Comparison of ENCODE assay signal across 11 cellular contexts in genomic region chr16:88506723-88507122, GRCh38. TPM values are rescaled to one million over a fixed set of nuclear protein-coding genes. Genes with fewer than 3 reads are reported as not detected.
DNase-seq lines count a peak whose midpoint lies in the region; ATAC-seq lines count a peak whose summit lies in the region.
"Had no signal": no experiment of that assay in that cellular context is flagged by ENCODE, and none has a peak within 500 bp of the region (broad histone marks: within the 10 kb centered on the region; RNA-seq: fewer than 3 reads in every experiment).

No MANE protein-coding gene starts in this region.

- H3K27me3 ChIP-seq in neuronal stem cell (ENCODE audit: control insufficient read depth in 3 of 3, insufficient read depth in 3 of 3, low read depth in 1 of 3, low read length in 3 of 3) (no peaks in the 10 kb centered on the region), SJCRH30 (no peaks in the 10 kb centered on the region)
- H3K27me3 ChIP-seq: BLaER1 treated with 17β-estradiol and CSF1 and Interleukin-3, amounts not matched to agents 10 nM and 100 nM had no signal

- H3K9me3 Mint-ChIP-seq in central memory CD8-positive, alpha-beta T cell = no peaks in the 10 kb centered on the region

- no peaks in the 10 kb centered on the region for H3K79me1 ChIP-seq in neuronal stem cell (ENCODE audit: low read depth, low read length)

- no peak overlapping the region for H2BK120ac ChIP-seq in neuronal stem cell (ENCODE audit: low read depth, low read length)

- H3K4me2 ChIP-seq in neuronal stem cell (ENCODE audit: insufficient read depth, low read length, poor library complexity, severe bottlenecking) = no peak overlapping the region

- H4K8ac ChIP-seq in neuronal stem cell (ENCODE audit: low read depth, low read length) = no peak overlapping the region

- no peaks in the 10 kb centered on the region for H3K36me3 Mint-ChIP-seq in T-helper 17 cell (ENCODE audit: low read depth)
- peaks cover 17% of the 10 kb centered on the region for H3K36me3 Mint-ChIP-seq in central memory CD8-positive, alpha-beta T cell (ENCODE audit: insufficient read depth)

- ATAC-seq in T-helper 17 cell (no peak), HG03432 (IDR thresholded peaks at IDR 0.05; ENCODE audit: unreplicated experiment) (no peak), GM21390 (IDR thresholded peaks at IDR 0.05; ENCODE audit: unreplicated experiment) (no peak)
- no peak for ATAC-seq in central memory CD8-positive, alpha-beta T cell (replicated peaks; ENCODE audit: extremely low read depth, poor library complexity, severe bottlenecking)

- no CpG with 5 or more reads among the region's 21 CpGs for WGBS in neuronal stem cell (ENCODE audit: extremely low coverage in 2 of 2, insufficient read length in 2 of 2, insufficient replicate concordance in 1 of 2), 2 donors

- H2AK5ac ChIP-seq in neuronal stem cell (ENCODE audit: low read depth, low read length) = peak overlapping the region; percentile 81

- H3K27ac Mint-ChIP-seq in T-helper 17 cell = peak overlapping the region; percentile 41
- peak overlapping the region; percentile 32 for H3K27ac Mint-ChIP-seq in central memory CD8-positive, alpha-beta T cell (ENCODE audit: low read depth)
- H3K27ac Mint-ChIP-seq: B cell had no signal

- H2BK5ac ChIP-seq in neuronal stem cell (ENCODE audit: low read length) = peak overlapping the region; percentile 39

- H3K4me1 Mint-ChIP-seq in T-helper 17 cell = peaks cover 10% of the 10 kb centered on the region
- peaks cover 1% of the 10 kb centered on the region for H3K4me1 Mint-ChIP-seq in central memory CD8-positive, alpha-beta T cell
- H3K4me1 Mint-ChIP-seq: B cell had no signal

- H3K9me3 ChIP-seq in T-helper 17 cell (ENCODE audit: control insufficient read depth, low read length, poor library complexity, severe bottlenecking) = no peaks in the 10 kb centered on the region
- H3K9me3 ChIP-seq in neuronal stem cell (replicated peaks in 1 of 2; ENCODE audit: control insufficient read depth in 2 of 2, insufficient read depth in 1 of 2, low read depth in 1 of 2, low read length in 2 of 2) = no peaks in the 10 kb centered on the region
- H3K9me3 ChIP-seq in SJCRH30 (replicated peaks) = no peaks in the 10 kb centered on the region
- H3K9me3 ChIP-seq: BLaER1 treated with 17β-estradiol and CSF1 and Interleukin-3, amounts not matched to agents 10 nM and 100 nM; HAP-1 had no signal

- H2BK12ac ChIP-seq in neuronal stem cell (ENCODE audit: low read length) = peak overlapping the region; percentile 84

- H2BK15ac ChIP-seq in neuronal stem cell (ENCODE audit: low read length) = no peak overlapping the region

- peak overlapping the region; percentile 80 for H3K18ac ChIP-seq in neuronal stem cell (ENCODE audit: low read length)

- H3K4me1 ChIP-seq in neuronal stem cell (ENCODE audit: control insufficient read depth in 2 of 2, insufficient read depth in 1 of 2, low read depth in 1 of 2, low read length in 2 of 2) = peaks cover 11 to 12% of the 10 kb centered on the region in 2 donors
- peaks cover 24% of the 10 kb centered on the region for H3K4me1 ChIP-seq in SJCRH30
- H3K4me1 ChIP-seq: HAP-1 had no signal

- no peak overlapping the region for H2AFZ ChIP-seq in neuronal stem cell (ENCODE audit: low read length)

- no peak overlapping the region for H3K4me3 Mint-ChIP-seq in T-helper 17 cell
- H3K4me3 Mint-ChIP-seq in central memory CD8-positive, alpha-beta T cell = no peak overlapping the region
- H3K4me3 Mint-ChIP-seq: B cell had no signal

- no peaks in the 10 kb centered on the region for H3K27me3 Mint-ChIP-seq in T-helper 17 cell
- no peaks in the 10 kb centered on the region for H3K27me3 Mint-ChIP-seq in central memory CD8-positive, alpha-beta T cell
- H3K27me3 Mint-ChIP-seq: B cell; CD8-positive, alpha-beta memory T cell had no signal

- no peak overlapping the region for H4K91ac ChIP-seq in neuronal stem cell (ENCODE audit: low read depth, low read length, poor library complexity)

- no peak overlapping the region for H3K23ac ChIP-seq in neuronal stem cell (ENCODE audit: low read depth, low read length, poor library complexity)

- H3K36me3 ChIP-seq in neuronal stem cell (replicated peaks in 1 of 2; ENCODE audit: control insufficient read depth in 2 of 2, insufficient read depth in 2 of 2, low read length in 2 of 2) (no peaks in the 10 kb centered on the region), SJCRH30 (no peaks in the 10 kb centered on the region)
- H3K36me3 ChIP-seq: HAP-1 had no signal

- H3K27ac ChIP-seq in neuronal stem cell (replicated peaks; ENCODE audit: low read length) (no peak overlapping the region), SJCRH30 (no peak overlapping the region)
- H3K27ac ChIP-seq: BLaER1 treated with 17β-estradiol and CSF1 and Interleukin-3, amounts not matched to agents 10 nM and 100 nM had no signal

- no peak overlapping the region for H3K4ac ChIP-seq in neuronal stem cell (ENCODE audit: low read length)

- DNase-seq in T-helper 17 cell (no peak), neuronal stem cell (ENCODE audit: low spot score) (no peak), SJCRH30 (no peak)
- no peak for DNase-seq in central memory CD8-positive, alpha-beta T cell (ENCODE audit: low spot score in 2 of 2)
- DNase-seq: CD8-positive, alpha-beta memory T cell; COR-L47 had no signal

- H3K9ac ChIP-seq in neuronal stem cell (ENCODE audit: low read depth, low read length, poor library complexity) = peak overlapping the region; percentile 21

- H3K4me3 ChIP-seq in neuronal stem cell (ENCODE audit: low read length in 2 of 2) (no peak overlapping the region), SJCRH30 (no peak overlapping the region)
- H3K4me3 ChIP-seq: BLaER1 treated with 17β-estradiol and CSF1 and Interleukin-3, amounts not matched to agents 10 nM and 100 nM; HAP-1 had no signal

- H3K14ac ChIP-seq in neuronal stem cell (ENCODE audit: low read length) = peak overlapping the region; percentile 71

RNA-seq across cellular contexts. Expression of gene ZFPM1, which starts 53.6 kb away (rescaled TPM):
- total RNA-seq in T-helper 17 cell = 10 to 100 TPM; 24.6 to 29.4 TPM
- polyA plus RNA-seq in neuronal stem cell (2013, experiment 1 of 2) = 3.8 TPM
- 4.0 TPM for polyA plus RNA-seq in neuronal stem cell (2013, experiment 2 of 2)
- 0.56 and 0.85 TPM in 2 replicates for total RNA-seq in SJCRH30 (2014; rRNA removed; shearing (Covaris generic))

Comparison
In these comparisons a context has a peak if more than half of its experiments do, and no peak if none do; other contexts are left out.
1. RNA of gene ZFPM1, which starts 53.6 kb away (total RNA-seq): 24.6 to 29.4 TPM in T-helper 17 cell; 0.56 to 0.85 TPM in SJCRH30; every median in the first group is over 10 times any median in the second.